In the genomic region with DNA sequence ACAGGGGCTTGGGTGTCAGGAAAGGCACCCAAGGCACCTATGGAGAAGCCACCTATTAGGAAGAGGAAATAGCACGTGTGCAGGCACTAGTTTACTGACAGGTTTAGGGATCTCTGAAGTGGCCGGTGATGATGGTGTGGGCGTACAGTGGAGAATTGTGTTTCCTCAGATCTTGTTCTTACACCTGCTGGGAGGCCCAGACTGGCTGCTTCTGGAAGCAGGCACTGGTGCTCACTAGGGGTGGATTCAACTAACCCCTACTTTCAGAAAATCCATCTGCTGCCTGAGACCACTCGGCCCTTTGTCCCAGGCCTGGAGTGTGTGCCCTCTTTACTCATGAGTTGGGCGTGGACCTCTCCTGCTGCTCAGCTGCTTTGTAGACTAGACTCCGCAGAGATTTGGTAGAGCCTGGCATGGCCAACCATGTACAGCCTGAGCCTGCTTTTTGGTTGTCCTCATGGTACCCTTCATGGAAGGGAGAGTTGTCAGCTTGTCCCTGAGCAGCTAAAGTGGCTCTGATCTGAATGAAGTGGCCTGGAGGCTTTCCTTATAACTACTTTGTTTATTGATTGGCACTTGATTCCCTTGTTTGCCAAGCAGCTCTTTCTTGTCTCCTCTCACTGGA, we compare ENCODE assay signal across 8 cellular contexts. TPM values are rescaled to one million over a fixed set of nuclear protein-coding genes. Genes with fewer than 3 reads are reported as not detected.
DNase-seq lines count a peak whose midpoint lies in the region; ATAC-seq and TF ChIP-seq lines count a peak whose summit lies in the region.

No MANE protein-coding gene starts in this region.

- no peaks in the 10 kb centered on the region for H3K27me3 ChIP-seq in CD4-positive, alpha-beta memory T cell (ENCODE audit: insufficient read depth, low read length)
- H3K27me3 ChIP-seq in OCI-LY1 (ENCODE audit: insufficient read depth, low read length), result no peaks in the 10 kb centered on the region
- H3K27me3 ChIP-seq in endodermal cell (ENCODE audit: control insufficient read depth, insufficient read depth, low read length, poor library complexity, severe bottlenecking), result no peaks in the 10 kb centered on the region
- H3K27me3 ChIP-seq in neutrophil, result no peaks in the 10 kb centered on the region

- H3K4me3 Mint-ChIP-seq in CD4-positive, alpha-beta memory T cell, result peak overlapping the region; percentile 82 to 95 (median 94)
- H3K4me3 Mint-ChIP-seq in endodermal cell, result peak overlapping the region; percentile 84

- H3K4me1 Mint-ChIP-seq in CD4-positive, alpha-beta memory T cell, result peaks cover 25 to 43% (median 33%) of the 10 kb centered on the region in 4 donors
- peaks cover 13% of the 10 kb centered on the region for H3K4me1 Mint-ChIP-seq in endodermal cell

- H3K79me2 ChIP-seq in OCI-LY1 (ENCODE audit: insufficient read depth, low read length), result peaks cover 27% of the 10 kb centered on the region

- H3K36me3 Mint-ChIP-seq in CD4-positive, alpha-beta memory T cell, result peaks cover 25 to 70% of the 10 kb centered on the region in 2 donors
- H3K36me3 Mint-ChIP-seq in endodermal cell (ENCODE audit: low read depth), result peaks cover 44% of the 10 kb centered on the region

- H3K4me1 ChIP-seq in CD4-positive, alpha-beta memory T cell (ENCODE audit: insufficient read depth, low read length), result peaks cover 36% of the 10 kb centered on the region
- H3K4me1 ChIP-seq in OCI-LY1 (ENCODE audit: insufficient read depth, low read length, severe bottlenecking) (peaks cover 23% of the 10 kb centered on the region), endodermal cell (ENCODE audit: control insufficient read depth, insufficient read depth, low read length) (no peaks in the 10 kb centered on the region), neutrophil (ENCODE audit: control insufficient read depth in 1 of 2, insufficient read depth in 1 of 2, low read depth in 1 of 2, low read length in 1 of 2) (peaks cover 23 to 27% of the 10 kb centered on the region in 2 experiments)

- no peaks in the 10 kb centered on the region for H3K9me3 ChIP-seq in CD4-positive, alpha-beta memory T cell (ENCODE audit: control insufficient read depth in 1 of 2, low read length in 2 of 2)
- H3K9me3 ChIP-seq in OCI-LY1 (ENCODE audit: low read length), result no peaks in the 10 kb centered on the region
- no peaks in the 10 kb centered on the region for H3K9me3 ChIP-seq in endodermal cell (ENCODE audit: control insufficient read depth, low read length)
- no peaks in the 10 kb centered on the region for H3K9me3 ChIP-seq in neutrophil

- no peak overlapping the region for H2AFZ ChIP-seq in OCI-LY1 (ENCODE audit: low read length)

- H3K9me3 Mint-ChIP-seq in CD4-positive, alpha-beta memory T cell, result peaks cover 0 to 1% (median 0%) of the 10 kb centered on the region in 8 donors
- no peaks in the 10 kb centered on the region for H3K9me3 Mint-ChIP-seq in endodermal cell

- H3K9me2 ChIP-seq in OCI-LY1 (ENCODE audit: low read depth, low read length), result no peaks in the 10 kb centered on the region

- DNase-seq in CD4-positive, alpha-beta memory T cell, result no peak
- DNase-seq in endodermal cell (no peak), KBM-7 (no peak)
- no peak for DNase-seq in effector CD8-positive, alpha-beta T cell (lab: John Stamatoyannopoulos, UW)
- no peak for DNase-seq in central memory CD4-positive, alpha-beta T cell

- TF ChIP-seq CTCF in OCI-LY1 (IDR thresholded peaks at IDR 0.05; ENCODE audit: low read length) (no peak), endodermal cell (conservative IDR thresholded peaks at IDR 0.05) (no peak), neutrophil (IDR thresholded peaks at IDR 0.05) (no peak)

- H3K9ac ChIP-seq in OCI-LY1 (ENCODE audit: low read length) (peak overlapping the region; percentile 93), endodermal cell (ENCODE audit: extremely low read depth, low read length, poor library complexity, severe bottlenecking) (no peak overlapping the region)

- ATAC-seq in GM18858 (IDR thresholded peaks at IDR 0.05; ENCODE audit: unreplicated experiment), result no peak

- WGBS in endodermal cell (ENCODE audit: insufficient coverage in 1 of 2, insufficient read length in 1 of 2), 2 experiments, result 92 to 96% methylated on average over 5 to 6 of the region's 6 CpGs

- peak overlapping the region; percentile 82 to 96 (median 95) for H3K27ac Mint-ChIP-seq in CD4-positive, alpha-beta memory T cell
- H3K27ac Mint-ChIP-seq in endodermal cell, result no peak overlapping the region

- H3K4me3 ChIP-seq in CD4-positive, alpha-beta memory T cell (ENCODE audit: low read length in 2 of 2), result peak overlapping the region; percentile 88 to 90
- H3K4me3 ChIP-seq in OCI-LY1 (ENCODE audit: low read depth, low read length, poor library complexity, severe bottlenecking) (peak overlapping the region; percentile 99), endodermal cell (ENCODE audit: low read length) (peak overlapping the region; percentile 88), neutrophil (ENCODE audit: low read depth in 1 of 2, low read length in 1 of 2) (peak overlapping the region; percentile 84 to 90)

- no peaks in the 10 kb centered on the region for H3F3A ChIP-seq in OCI-LY1 (ENCODE audit: insufficient read depth, low read length)

- peak overlapping the region; percentile 91 for H3K4me2 ChIP-seq in OCI-LY1 (ENCODE audit: low read length)

- peaks cover 43% of the 10 kb centered on the region for H3K36me3 ChIP-seq in CD4-positive, alpha-beta memory T cell (ENCODE audit: insufficient read depth, low read length)
- H3K36me3 ChIP-seq in OCI-LY1 (ENCODE audit: insufficient read depth, low read length), result peaks cover 58% of the 10 kb centered on the region
- H3K36me3 ChIP-seq in endodermal cell (ENCODE audit: control insufficient read depth, insufficient read depth, low read length), result peaks cover 55% of the 10 kb centered on the region
- peaks cover 33% of the 10 kb centered on the region for H3K36me3 ChIP-seq in neutrophil

- intact Hi-C loops in CD4-positive, alpha-beta memory T cell (cut with micrococcal nuclease), result no loop called here

- no peaks in the 10 kb centered on the region for H4K20me1 ChIP-seq in OCI-LY1 (ENCODE audit: insufficient read depth, low read length)

- H3K27me3 Mint-ChIP-seq in CD4-positive, alpha-beta memory T cell, result no peaks in the 10 kb centered on the region
- H3K27me3 Mint-ChIP-seq in endodermal cell (ENCODE audit: insufficient read depth), result no peaks in the 10 kb centered on the region

- CTCF ChIA-PET in CD4-positive, alpha-beta memory T cell (lab: Charles Lee; ENCODE audit: partially characterized antibody), result interaction anchor here (1.1 to 2.0 kb wide), 4 partner anchors 9 to 201 kb away, joined by 3 to 7 read pairs (median 4); no protein-coding TSS in a partner anchor

- POLR2A ChIA-PET in CD4-positive, alpha-beta memory T cell (lab: Charles Lee; ENCODE audit: partially characterized antibody), result interaction anchor here (0.9 to 3.7 kb wide), 7 partner anchors 9 to 61 kb away, joined by 3 to 29 read pairs (median 8); a partner anchor contains a TSS

- in situ Hi-C loops in KBM-7 (cut with MboI; ENCODE audit: low pct_unique_long_range_greater_than_20kb, low sequenced_read_pairs), result no loop called here

- H3K27ac ChIP-seq in CD4-positive, alpha-beta memory T cell (ENCODE audit: low read depth, low read length), result peak overlapping the region; percentile 91
- no peak overlapping the region for H3K27ac ChIP-seq in OCI-LY1 (ENCODE audit: low read depth, low read length, poor library complexity, severe bottlenecking)
- no peak overlapping the region for H3K27ac ChIP-seq in endodermal cell (ENCODE audit: low read depth, low read length)
- H3K27ac ChIP-seq in neutrophil, result peak overlapping the region; percentile 85

RNA-seq across cellular contexts. Expression of a gene that starts 1.4 kb away (rescaled TPM):
- total RNA-seq in CD4-positive, alpha-beta memory T cell, result 100 to 1,000 TPM; 141 to 144 TPM
- 10 to 100 TPM; 18.5 to 37.3 TPM for polyA plus RNA-seq in CD4-positive, alpha-beta memory T cell
- total RNA-seq in endodermal cell, result 10 to 100 TPM; 69.2 to 74.3 TPM
- 74.2 TPM for polyA plus RNA-seq in endodermal cell (2013, experiment 1 of 2)
- polyA plus RNA-seq in endodermal cell (2013, experiment 2 of 2), result 64.8 TPM

RNA-seq across cellular contexts. Expression of a gene that starts 10.4 kb away (rescaled TPM):
- total RNA-seq in CD4-positive, alpha-beta memory T cell, result 1 to 10 TPM; 5.9 to 7.0 TPM
- polyA plus RNA-seq in CD4-positive, alpha-beta memory T cell, result under 1 TPM; 0.81 to 0.96 TPM
- 1 to 10 TPM; 7.0 to 7.3 TPM for total RNA-seq in endodermal cell
- 1.2 TPM for polyA plus RNA-seq in endodermal cell (2013, experiment 1 of 2)
- polyA plus RNA-seq in endodermal cell (2013, experiment 2 of 2), result 0.79 TPM

RNA-seq across cellular contexts. Expression of a gene that starts 18.8 kb away (rescaled TPM):
- 10 to 100 TPM; 22.3 to 25.1 TPM for total RNA-seq in CD4-positive, alpha-beta memory T cell
- polyA plus RNA-seq in CD4-positive, alpha-beta memory T cell, result 10 to 100 TPM; 19.4 to 25.3 TPM
- 10 to 100 TPM; 32.1 to 37.4 TPM for total RNA-seq in endodermal cell
- polyA plus RNA-seq in endodermal cell (2013, experiment 1 of 2), result 31.9 TPM
- 25.4 TPM for polyA plus RNA-seq in endodermal cell (2013, experiment 2 of 2)

RNA-seq across cellular contexts. Expression of a gene that starts 26.8 kb away (rescaled TPM):
- total RNA-seq in CD4-positive, alpha-beta memory T cell, result 100 to 1,000 TPM; 103 to 107 TPM
- polyA plus RNA-seq in CD4-positive, alpha-beta memory T cell, result 10 to 100 TPM; 15.4 to 18.1 TPM
- 10 to 100 TPM; 43.7 to 57.2 TPM for total RNA-seq in endodermal cell
- 59.9 TPM for polyA plus RNA-seq in endodermal cell (2013, experiment 1 of 2)
- polyA plus RNA-seq in endodermal cell (2013, experiment 2 of 2), result 48.1 TPM

RNA-seq across cellular contexts. Expression of a gene that starts 27.5 kb away (rescaled TPM):
- 10 to 100 TPM; 41.2 to 45.9 TPM for total RNA-seq in CD4-positive, alpha-beta memory T cell
- 100 to 1,000 TPM; 127 to 128 TPM for polyA plus RNA-seq in CD4-positive, alpha-beta memory T cell
- total RNA-seq in endodermal cell, result 100 to 1,000 TPM; 201 to 218 TPM
- 236 TPM for polyA plus RNA-seq in endodermal cell (2013, experiment 1 of 2)
- 236 TPM for polyA plus RNA-seq in endodermal cell (2013, experiment 2 of 2)

Comparison
In these comparisons a context has a peak if more than half of its experiments do, and no peak if none do; other contexts are left out.
1. H3K27ac ChIP-seq: peak in CD4-positive, alpha-beta memory T cell (single experiment) and neutrophil (single experiment); none in OCI-LY1 (single experiment) and endodermal cell (single experiment).
2. Peak in every context shown above with its lines, with median percentiles within 50 percentile points of each other: H3K4me3 ChIP-seq.